2 cellular contexts compared by ENCODE assay signal in the genomic region with DNA sequence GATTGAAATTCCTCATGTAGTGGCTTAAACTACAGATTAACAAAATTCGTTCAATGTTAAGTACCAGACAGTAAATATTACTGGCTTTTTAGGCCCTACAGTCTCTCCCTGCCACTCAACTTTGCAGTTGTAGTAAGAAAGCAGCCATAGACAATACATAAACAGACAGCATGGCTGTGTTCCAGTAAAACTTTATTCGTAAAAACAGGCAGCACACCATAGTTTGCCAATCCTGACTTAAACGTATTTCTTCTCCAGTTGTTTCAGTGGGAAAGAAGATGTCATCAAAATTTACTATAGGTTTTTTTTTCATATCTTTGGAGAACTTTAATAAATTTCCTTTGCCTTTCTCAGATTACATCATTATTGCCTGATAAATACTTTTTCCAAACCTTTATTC.
TF ChIP-seq lines count a peak whose summit lies in the region.

No MANE protein-coding gene starts in this region.

TF ChIP-seq in HEK293, 187 proteins besides CTCF, POLR2A, EP300 and RAD21 (continued from another document):
- TF ChIP-seq, protein P1, sequence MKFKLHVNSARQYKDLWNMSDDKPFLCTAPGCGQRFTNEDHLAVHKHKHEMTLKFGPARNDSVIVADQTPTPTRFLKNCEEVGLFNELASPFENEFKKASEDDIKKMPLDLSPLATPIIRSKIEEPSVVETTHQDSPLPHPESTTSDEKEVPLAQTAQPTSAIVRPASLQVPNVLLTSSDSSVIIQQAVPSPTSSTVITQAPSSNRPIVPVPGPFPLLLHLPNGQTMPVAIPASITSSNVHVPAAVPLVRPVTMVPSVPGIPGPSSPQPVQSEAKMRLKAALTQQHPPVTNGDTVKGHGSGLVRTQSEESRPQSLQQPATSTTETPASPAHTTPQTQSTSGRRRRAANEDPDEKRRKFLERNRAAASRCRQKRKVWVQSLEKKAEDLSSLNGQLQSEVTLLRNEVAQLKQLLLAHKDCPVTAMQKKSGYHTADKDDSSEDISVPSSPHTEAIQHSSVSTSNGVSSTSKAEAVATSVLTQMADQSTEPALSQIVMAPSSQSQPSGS (tag by site-specific recombination; IDR thresholded peaks at IDR 0.05; ENCODE audit: low read depth): peak; percentile 40; the same call in 1 of the 2 replicates
TF ChIP-seq in HEK293: peak in this region for 1.

TF ChIP-seq in K562, 482 proteins besides CTCF, POLR2A, EP300 and RAD21 (continued from another document):
- TF ChIP-seq, protein P2, sequence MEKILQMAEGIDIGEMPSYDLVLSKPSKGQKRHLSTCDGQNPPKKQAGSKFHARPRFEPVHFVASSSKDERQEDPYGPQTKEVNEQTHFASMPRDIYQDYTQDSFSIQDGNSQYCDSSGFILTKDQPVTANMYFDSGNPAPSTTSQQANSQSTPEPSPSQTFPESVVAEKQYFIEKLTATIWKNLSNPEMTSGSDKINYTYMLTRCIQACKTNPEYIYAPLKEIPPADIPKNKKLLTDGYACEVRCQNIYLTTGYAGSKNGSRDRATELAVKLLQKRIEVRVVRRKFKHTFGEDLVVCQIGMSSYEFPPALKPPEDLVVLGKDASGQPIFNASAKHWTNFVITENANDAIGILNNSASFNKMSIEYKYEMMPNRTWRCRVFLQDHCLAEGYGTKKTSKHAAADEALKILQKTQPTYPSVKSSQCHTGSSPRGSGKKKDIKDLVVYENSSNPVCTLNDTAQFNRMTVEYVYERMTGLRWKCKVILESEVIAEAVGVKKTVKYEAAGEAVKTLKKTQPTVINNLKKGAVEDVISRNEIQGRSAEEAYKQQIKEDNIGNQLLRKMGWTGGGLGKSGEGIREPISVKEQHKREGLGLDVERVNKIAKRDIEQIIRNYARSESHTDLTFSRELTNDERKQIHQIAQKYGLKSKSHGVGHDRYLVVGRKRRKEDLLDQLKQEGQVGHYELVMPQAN (IDR thresholded peaks at IDR 0.05; ENCODE audit: borderline replicate concordance): no peak
- no peak for TF ChIP-seq NCOA2 (IDR thresholded peaks at IDR 0.05; ENCODE audit: partially characterized antibody in 2 of 2)
- no peak for TF ChIP-seq FOXM1 (IDR thresholded peaks at IDR 0.05; ENCODE audit: low read depth)
- no peak for TF ChIP-seq FOXM1 (CRISPR knock-in tag; IDR thresholded peaks at IDR 0.05; ENCODE audit: low read depth)
- TF ChIP-seq, protein P3, sequence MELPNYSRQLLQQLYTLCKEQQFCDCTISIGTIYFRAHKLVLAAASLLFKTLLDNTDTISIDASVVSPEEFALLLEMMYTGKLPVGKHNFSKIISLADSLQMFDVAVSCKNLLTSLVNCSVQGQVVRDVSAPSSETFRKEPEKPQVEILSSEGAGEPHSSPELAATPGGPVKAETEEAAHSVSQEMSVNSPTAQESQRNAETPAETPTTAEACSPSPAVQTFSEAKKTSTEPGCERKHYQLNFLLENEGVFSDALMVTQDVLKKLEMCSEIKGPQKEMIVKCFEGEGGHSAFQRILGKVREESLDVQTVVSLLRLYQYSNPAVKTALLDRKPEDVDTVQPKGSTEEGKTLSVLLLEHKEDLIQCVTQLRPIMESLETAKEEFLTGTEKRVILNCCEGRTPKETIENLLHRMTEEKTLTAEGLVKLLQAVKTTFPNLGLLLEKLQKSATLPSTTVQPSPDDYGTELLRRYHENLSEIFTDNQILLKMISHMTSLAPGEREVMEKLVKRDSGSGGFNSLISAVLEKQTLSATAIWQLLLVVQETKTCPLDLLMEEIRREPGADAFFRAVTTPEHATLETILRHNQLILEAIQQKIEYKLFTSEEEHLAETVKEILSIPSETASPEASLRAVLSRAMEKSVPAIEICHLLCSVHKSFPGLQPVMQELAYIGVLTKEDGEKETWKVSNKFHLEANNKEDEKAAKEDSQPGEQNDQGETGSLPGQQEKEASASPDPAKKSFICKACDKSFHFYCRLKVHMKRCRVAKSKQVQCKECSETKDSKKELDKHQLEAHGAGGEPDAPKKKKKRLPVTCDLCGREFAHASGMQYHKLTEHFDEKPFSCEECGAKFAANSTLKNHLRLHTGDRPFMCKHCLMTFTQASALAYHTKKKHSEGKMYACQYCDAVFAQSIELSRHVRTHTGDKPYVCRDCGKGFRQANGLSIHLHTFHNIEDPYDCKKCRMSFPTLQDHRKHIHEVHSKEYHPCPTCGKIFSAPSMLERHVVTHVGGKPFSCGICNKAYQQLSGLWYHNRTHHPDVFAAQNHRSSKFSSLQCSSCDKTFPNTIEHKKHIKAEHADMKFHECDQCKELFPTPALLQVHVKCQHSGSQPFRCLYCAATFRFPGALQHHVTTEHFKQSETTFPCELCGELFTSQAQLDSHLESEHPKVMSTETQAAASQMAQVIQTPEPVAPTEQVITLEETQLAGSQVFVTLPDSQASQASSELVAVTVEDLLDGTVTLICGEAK (IDR thresholded peaks at IDR 0.05): peak; percentile 74
- TF ChIP-seq, protein P3 (CRISPR knock-in tag; IDR thresholded peaks at IDR 0.05): no peak
